24 cellular contexts compared by ENCODE assay signal in the genomic region with DNA sequence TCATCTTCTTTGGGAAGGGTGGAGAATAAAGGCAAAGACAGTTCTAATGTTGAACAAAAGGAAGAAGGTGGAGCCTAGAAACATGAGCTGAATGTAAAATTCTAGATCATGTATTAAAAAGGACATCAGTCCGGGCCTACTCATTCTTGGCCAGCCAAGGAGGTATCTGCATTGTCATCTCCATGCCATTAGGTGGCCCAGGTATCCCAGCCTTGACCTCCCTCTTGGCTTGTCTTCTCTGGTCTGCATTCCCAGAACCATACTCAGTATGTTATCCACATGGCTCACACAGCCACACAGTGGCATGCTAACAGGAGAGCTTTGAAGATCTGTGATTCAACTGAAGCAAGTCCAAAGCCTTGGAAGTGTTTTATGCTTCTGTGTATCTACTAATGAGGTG.
"Had no signal": no experiment of that assay in that cellular context is flagged by ENCODE, and none has a peak within 500 bp of the region (broad histone marks: within the 10 kb centered on the region; RNA-seq: fewer than 3 reads in every experiment).

No MANE protein-coding gene starts in this region.

- H3K4me1 ChIP-seq: breast epithelium, colonic mucosa, SJSA1 had no signal

- ATAC-seq: activated CD8-positive, alpha-beta T cell treated with anti-CD3 and anti-CD28 coated beads, Interleukin-2, amount 10 ng/mL, durations not matched to agents 7 days and 5 days; Right ventricle myocardium inferior; WTC11 had no signal

- H3K27ac ChIP-seq: breast epithelium, colonic mucosa, SJSA1 had no signal

- H3K4me3 ChIP-seq: breast epithelium, colonic mucosa, MG63, SJSA1 had no signal

- H3K9me3 ChIP-seq: breast epithelium, colonic mucosa, MG63, SJSA1 had no signal

- DNase-seq: activated CD4-positive, alpha-beta T cell treated with anti-CD3 and anti-CD28 coated beads for 48 hours; activated CD4-positive, alpha-beta T cell treated with anti-CD3 and anti-CD28 coated beads, Interleukin-2, amount 50 U/mL, for 4 hours; activated CD4-positive, CD25-positive, alpha-beta regulatory T cell treated with anti-CD3 and anti-CD28 coated beads, Interleukin-2, amount 50 U/mL, for 72 hours; activated CD8-positive, alpha-beta memory T cell treated with anti-CD3 and anti-CD28 coated beads, Interleukin-2, amount 50 U/mL, for 48 hours; activated CD8-positive, alpha-beta T cell treated with anti-CD3 and anti-CD28 coated beads, Interleukin-2, amount 10 ng/mL, durations not matched to agents 7 days and 5 days; activated effector memory CD4-positive, alpha-beta T cell treated with Interleukin-2 at 50 U/mL for 16 hours; activated naive CD4-positive, alpha-beta T cell; activated T-cell treated with anti-CD3 and anti-CD28 coated beads, Interleukin-2, amount 50 U/mL, for 24 hours; aorta; caudate nucleus; colonic mucosa; MG63; MV-4-11; NCI-H1092 treated with DMSO at 0.1 percent for 48 hours; NCI-H1417 treated with DMSO at 0.1 percent for 48 hours; NCI-H1694; NCI-H2029; NCI-H510A treated with DMSO at 0.1 percent for 48 hours; NCI-H69; RPMI8226 had no signal

- H3K36me3 ChIP-seq: breast epithelium, colonic mucosa, MG63, SJSA1 had no signal

- H3K27me3 ChIP-seq: breast epithelium, colonic mucosa, MG63, SJSA1 had no signal
